In the genomic region with DNA sequence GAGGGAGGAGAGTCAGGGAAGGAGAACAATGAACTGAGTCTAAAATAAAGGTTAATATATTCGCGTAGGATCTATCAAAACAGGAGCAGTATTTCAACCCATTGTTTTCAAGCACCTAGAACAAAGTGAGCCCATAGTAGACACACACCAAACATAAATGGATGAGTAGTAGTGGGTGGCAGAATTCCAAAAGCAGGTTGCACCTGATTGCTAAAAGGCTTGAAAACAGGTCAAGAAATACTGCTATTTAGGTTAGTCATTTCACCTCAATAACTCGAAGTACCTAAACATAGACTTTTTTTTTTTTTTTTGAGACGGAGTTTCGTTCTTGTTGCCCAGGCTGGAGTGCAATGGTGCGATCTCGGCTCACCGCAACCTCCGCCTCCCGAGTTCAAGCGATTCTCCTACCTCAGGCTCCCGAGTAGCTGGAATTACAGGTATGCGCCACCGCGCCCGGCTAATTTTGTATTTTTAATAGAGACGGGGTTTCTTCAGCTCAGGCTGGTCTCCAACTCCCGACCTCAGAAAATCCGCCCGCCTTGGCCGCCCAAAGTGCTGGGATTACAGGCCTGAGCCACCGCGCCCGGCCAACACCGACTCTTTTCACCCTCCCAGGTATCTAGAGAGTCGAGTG, we compare ENCODE assay signal across 8 cellular contexts. TPM values are rescaled to one million over a fixed set of nuclear protein-coding genes. Genes with fewer than 3 reads are reported as not detected.
DNase-seq lines count a peak whose midpoint lies in the region; ATAC-seq and TF ChIP-seq lines count a peak whose summit lies in the region.

No MANE protein-coding gene starts in this region.

- DNase-seq in OCI-LY7 (ENCODE audit: low spot score) (no peak), erythroblast (lab: John Stamatoyannopoulos, UW) (peak; percentile 41 to 69), 8988T (no peak), NCI-H226 (no peak), NCI-H1930 (lab: John Stamatoyannopoulos, UW) (no peak)

- H3K27me3 ChIP-seq in parathyroid adenoma (ENCODE audit: control insufficient read depth, insufficient read depth, low read length): no peaks in the 10 kb centered on the region

- TF ChIP-seq POLR2A in erythroblast (IDR thresholded peaks at IDR 0.05; ENCODE audit: low read length): no peak

- H4K20me1 ChIP-seq in OCI-LY7 (ENCODE audit: insufficient read depth, low read length): no peaks in the 10 kb centered on the region

- intact Hi-C loops in OCI-LY7 (cut with micrococcal nuclease; ENCODE audit: unreplicated experiment): loop anchor here (5.0 kb wide), 2 partner anchors 68 to 307 kb away; a partner anchor contains a TSS

- no peaks in the 10 kb centered on the region for H3K36me3 ChIP-seq in OCI-LY7 (ENCODE audit: insufficient read depth, low read length)
- H3K36me3 ChIP-seq in parathyroid adenoma (ENCODE audit: control insufficient read depth, insufficient read depth, low read length): no peaks in the 10 kb centered on the region

- BruUV-seq in OCI-LY7 (replicated peaks; lab: Mats Ljungman, UMichigan): no TSS peak

- peak overlapping the region; percentile 85 for H2AFZ ChIP-seq in OCI-LY7 (ENCODE audit: low read length)
- H2AFZ ChIP-seq in parathyroid adenoma: peak overlapping the region; percentile 98

- no peak for TF ChIP-seq CTCF in OCI-LY7 (conservative IDR thresholded peaks at IDR 0.05; ENCODE audit: low read length)
- TF ChIP-seq CTCF in parathyroid adenoma (IDR thresholded peaks at IDR 0.05): no peak

- H3K4me2 ChIP-seq in OCI-LY7 (ENCODE audit: low read length) (peak overlapping the region; percentile 87; the same call in 1 of the 2 replicates), parathyroid adenoma (ENCODE audit: low read length) (peak overlapping the region; percentile 76)

- CTCF ChIA-PET in OCI-LY7 (lab: Charles Lee; ENCODE audit: unreplicated experiment): no interaction called here

- H3K4me3 ChIP-seq in OCI-LY7 (ENCODE audit: low read depth, low read length, poor library complexity, severe bottlenecking) (peak overlapping the region; percentile 73), parathyroid adenoma (ENCODE audit: low read depth, low read length) (peak overlapping the region; percentile 67)

- H3K27ac ChIP-seq in OCI-LY7 (ENCODE audit: low read depth, low read length, poor library complexity, severe bottlenecking): no peak overlapping the region
- peak overlapping the region; percentile 95 for H3K27ac ChIP-seq in parathyroid adenoma

- ATAC-seq in GM18517 (IDR thresholded peaks at IDR 0.05; ENCODE audit: unreplicated experiment) (peak; percentile 17), GM18520 (IDR thresholded peaks at IDR 0.05; ENCODE audit: unreplicated experiment) (no peak)

- H3K9ac ChIP-seq in parathyroid adenoma: peak overlapping the region; percentile 46

- H3K9me2 ChIP-seq in OCI-LY7 (ENCODE audit: insufficient read depth, low read length): no peaks in the 10 kb centered on the region

- H3K79me2 ChIP-seq in OCI-LY7 (ENCODE audit: insufficient read depth, low read depth, low read length) (no peaks in the 10 kb centered on the region; the same call in 1 of the 2 replicates), parathyroid adenoma (peaks cover 11% of the 10 kb centered on the region)

- POLR2A ChIA-PET in OCI-LY7 (lab: Charles Lee): interaction anchor here (0.7 to 1.6 kb wide), 5 partner anchors 9 to 1142 kb away, joined by 3 to 8 read pairs (median 3); a partner anchor contains a TSS

- H3K4me1 ChIP-seq in OCI-LY7 (ENCODE audit: insufficient read depth, low read length, poor library complexity, severe bottlenecking) (peaks cover 20% of the 10 kb centered on the region), parathyroid adenoma (peaks cover 6% of the 10 kb centered on the region)

- H3K9me3 ChIP-seq in OCI-LY7 (ENCODE audit: low read length) (no peaks in the 10 kb centered on the region), parathyroid adenoma (ENCODE audit: control insufficient read depth, low read length) (no peaks in the 10 kb centered on the region)

RNA-seq across cellular contexts. Expression of a gene that starts 0.9 kb away (rescaled TPM):
- total RNA-seq in OCI-LY7 (2014; rRNA removed; shearing (Covaris generic)): 6.5 and 7.3 TPM in 2 replicates
- total RNA-seq in OCI-LY7 (2022): 7.9 and 9.6 TPM in 2 replicates

Comparison
In these comparisons a context has a peak if more than half of its experiments do, and no peak if none do; other contexts are left out.
1. DNase-seq: peak in erythroblast (2 of 2); none in OCI-LY7 (single experiment), 8988T (single experiment), NCI-H226 (single experiment) and NCI-H1930 (0 of 2).